1 cellular context compared by ENCODE assay signal in the genomic region with DNA sequence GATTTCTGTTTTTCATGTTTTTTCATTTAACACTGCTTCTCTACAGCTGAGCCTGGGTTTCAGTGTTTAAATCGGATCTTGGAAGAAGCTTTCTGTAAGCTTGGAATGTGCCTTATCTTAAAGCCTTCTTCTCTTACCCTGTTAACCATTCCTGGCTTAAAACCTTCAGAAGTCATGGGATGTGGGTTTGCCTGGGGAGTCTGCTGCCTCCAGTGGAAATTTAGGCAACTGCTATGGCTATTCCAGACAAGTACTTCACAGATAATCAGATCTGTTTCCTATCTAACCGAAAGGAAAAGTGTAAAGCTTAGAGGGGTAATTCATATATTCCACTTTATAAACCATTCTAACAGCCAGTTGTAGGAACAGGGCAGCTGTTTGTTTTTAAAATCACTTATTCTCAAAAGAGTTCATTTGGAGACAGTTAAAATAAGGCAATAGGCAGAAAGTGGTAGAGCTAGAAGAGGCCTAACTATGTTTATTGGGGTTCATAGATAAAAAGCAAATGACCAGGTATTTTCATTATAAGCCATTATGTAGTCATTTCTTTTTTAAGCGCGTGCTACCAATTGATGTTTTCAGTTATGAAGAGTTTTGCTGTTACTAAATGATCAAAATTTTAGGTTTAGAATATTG.
TF ChIP-seq lines count a peak whose summit lies in the region.

No MANE protein-coding gene starts in this region.

TF ChIP-seq in K562, 482 proteins besides CTCF, POLR2A, EP300 and RAD21 (continued from another document):
- TF ChIP-seq ZBTB9 (CRISPR knock-in tag; IDR thresholded peaks at IDR 0.05), result no peak
TF ChIP-seq in K562: peak in this region for 6.
